Comparison of ENCODE assay signal across 7 cellular contexts in genomic region chr20:6583134-6583738, GRCh38.
DNase-seq lines count a peak whose midpoint lies in the region; ATAC-seq, FAIRE-seq and TF ChIP-seq lines count a peak whose summit lies in the region.

No MANE protein-coding gene starts in this region.

- intact Hi-C loops in Right ventricle myocardium superior (cut with DNase I) = no loop called here

- H3K36me3 Mint-ChIP-seq in stimulated activated effector memory CD8-positive, alpha-beta T cell treated with anti-CD3 and anti-CD28 coated beads, Interleukin-12 subunit alpha, Interleukin-12 subunit beta, amount 100 ng/mL, for 72 hours = no peaks in the 10 kb centered on the region

- ATAC-seq in HG02588 (IDR thresholded peaks at IDR 0.05; ENCODE audit: unreplicated experiment) = peak; percentile 92
- ATAC-seq in Right ventricle myocardium superior (ENCODE audit: poor library complexity) = peak; percentile 75
- no peak for ATAC-seq in stimulated activated effector memory CD8-positive, alpha-beta T cell treated with anti-CD3 and anti-CD28 coated beads, Interleukin-12 subunit alpha, Interleukin-12 subunit beta, amount 100 ng/mL, for 72 hours

- peaks cover 12% of the 10 kb centered on the region for H3K9me3 Mint-ChIP-seq in stimulated activated effector memory CD8-positive, alpha-beta T cell treated with anti-CD3 and anti-CD28 coated beads, Interleukin-12 subunit alpha, Interleukin-12 subunit beta, amount 100 ng/mL, for 72 hours

- DNase-seq in GM12892 (ENCODE audit: insufficient read length) (no peak), NCI-H1092 (lab: John Stamatoyannopoulos, UW) (peak; percentile 2), T1000 (lab: John Stamatoyannopoulos, UW) (peak; percentile 15), Right ventricle myocardium superior (peak; percentile 58), retina (peak; percentile 43)
- no peak for DNase-seq in stimulated activated effector memory CD8-positive, alpha-beta T cell treated with anti-CD3 and anti-CD28 coated beads, Interleukin-12 subunit alpha, Interleukin-12 subunit beta, amount 100 ng/mL, for 72 hours (ENCODE audit: low spot score in 2 of 2)

- H3K27ac Mint-ChIP-seq in stimulated activated effector memory CD8-positive, alpha-beta T cell treated with anti-CD3 and anti-CD28 coated beads, Interleukin-12 subunit alpha, Interleukin-12 subunit beta, amount 100 ng/mL, for 72 hours = no peak overlapping the region

- no peak for TF ChIP-seq POLR2A in GM12892 (IDR thresholded peaks at IDR 0.05; ENCODE audit: low read depth, low read length)

- H3K4me1 Mint-ChIP-seq in stimulated activated effector memory CD8-positive, alpha-beta T cell treated with anti-CD3 and anti-CD28 coated beads, Interleukin-12 subunit alpha, Interleukin-12 subunit beta, amount 100 ng/mL, for 72 hours = no peaks in the 10 kb centered on the region

- no peak overlapping the region for H3K4me3 Mint-ChIP-seq in stimulated activated effector memory CD8-positive, alpha-beta T cell treated with anti-CD3 and anti-CD28 coated beads, Interleukin-12 subunit alpha, Interleukin-12 subunit beta, amount 100 ng/mL, for 72 hours

- peak; percentile 74 for FAIRE-seq in GM12892 (lab: Jason Lieb, UNC)

Comparison
In these comparisons a context has a peak if more than half of its experiments do, and no peak if none do; other contexts are left out.
1. DNase-seq: peak in NCI-H1092 (single experiment), T1000 (single experiment), Right ventricle myocardium superior (single experiment) and retina (single experiment); none in GM12892 (single experiment) and stimulated activated effector memory CD8-positive, alpha-beta T cell treated with anti-CD3 and anti-CD28 coated beads, Interleukin-12 subunit alpha, Interleukin-12 subunit beta, amount 100 ng/mL, for 72 hours (0 of 2).